ENCODE assay signal across 8 cellular contexts in the genomic region with DNA sequence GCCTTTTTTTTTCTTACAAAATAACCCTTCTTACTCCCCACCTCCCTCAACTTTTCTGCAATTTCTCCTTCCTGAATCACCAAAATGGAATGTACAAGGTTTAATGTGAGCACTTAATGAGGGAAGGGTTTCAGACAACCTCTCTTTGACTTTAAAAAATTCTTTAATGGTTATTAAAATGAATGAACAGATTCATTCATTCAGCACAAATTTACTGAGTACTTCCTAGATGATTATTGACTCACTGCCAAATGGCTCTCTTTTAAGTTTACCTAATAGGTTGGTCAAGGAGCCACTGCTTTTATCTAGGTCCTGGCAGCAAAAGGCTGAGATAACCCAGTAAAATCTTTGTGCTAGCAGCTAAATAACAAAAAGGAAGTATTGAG. TPM values are rescaled to one million over a fixed set of nuclear protein-coding genes. Genes with fewer than 3 reads are reported as not detected.
DNase-seq lines count a peak whose midpoint lies in the region; ATAC-seq and TF ChIP-seq lines count a peak whose summit lies in the region.

No MANE protein-coding gene starts in this region.

- no peaks in the 10 kb centered on the region for H3K79me2 ChIP-seq in PC-9 (ENCODE audit: low read depth)

- H3K27me3 ChIP-seq in PC-9 (ENCODE audit: insufficient read depth, low read depth), result no peaks in the 10 kb centered on the region
- peaks cover 27% of the 10 kb centered on the region for H3K27me3 ChIP-seq in A673 (replicated peaks; ENCODE audit: insufficient read depth, low read depth, low read length, poor library complexity)

- POLR2A ChIA-PET in PC-9 (lab: Charles Lee; ENCODE audit: unreplicated experiment), result no interaction called here
- POLR2A ChIA-PET in A673 (lab: Charles Lee; ENCODE audit: low non-redundant PET), result no interaction called here

- H3K36me3 ChIP-seq in PC-9 (ENCODE audit: low read depth), result no peaks in the 10 kb centered on the region
- H3K36me3 ChIP-seq in A673 (ENCODE audit: insufficient read depth, low read length, poor library complexity, severe bottlenecking), result no peaks in the 10 kb centered on the region

- intact Hi-C loops in PC-9 (cut with micrococcal nuclease; ENCODE audit: unreplicated experiment), result loop anchor here (1.0 to 2.0 kb wide), 3 partner anchors 299 to 1168 kb away; no protein-coding TSS in a partner anchor
- intact Hi-C loops in A673 (cut with micrococcal nuclease; ENCODE audit: unreplicated experiment), result loop anchor here (2.0 kb wide), 1 partner anchor 42 kb away; no protein-coding TSS in a partner anchor

- H3K9me2 ChIP-seq in PC-9 (ENCODE audit: insufficient read depth), result no peaks in the 10 kb centered on the region

- BruUV-seq in PC-9 (replicated peaks; lab: Mats Ljungman, UMichigan), result no TSS peak
- BruUV-seq in A673 (replicated peaks; lab: Mats Ljungman, UMichigan), result no TSS peak

- peak overlapping the region; percentile 94; the same call in 1 of the 2 replicates for H2AFZ ChIP-seq in PC-9

- peak overlapping the region; percentile 67 for H3K4me3 ChIP-seq in PC-9
- H3K4me3 ChIP-seq in foreskin fibroblast (ENCODE audit: low read depth in 1 of 2, low read length in 2 of 2), result peak overlapping the region; percentile 65 to 73
- H3K4me3 ChIP-seq in retinal pigment epithelial cell (ENCODE audit: low read length), result peak overlapping the region; percentile 79
- H3K4me3 ChIP-seq in A673 (ENCODE audit: low read depth, low read length, poor library complexity, severe bottlenecking), result no peak overlapping the region

- no peaks in the 10 kb centered on the region for H3K9me3 ChIP-seq in PC-9 (ENCODE audit: insufficient read depth, low read depth)
- H3K9me3 ChIP-seq in A673 (ENCODE audit: low read depth, low read length, poor library complexity, severe bottlenecking), result no peaks in the 10 kb centered on the region

- ATAC-seq in HG02571 (IDR thresholded peaks at IDR 0.05; ENCODE audit: unreplicated experiment) (no peak), HG02870 (IDR thresholded peaks at IDR 0.05; ENCODE audit: unreplicated experiment) (no peak)

- no peak overlapping the region for H3K27ac ChIP-seq in PC-9
- no peak overlapping the region for H3K27ac ChIP-seq in A673 (ENCODE audit: low read depth, low read length, poor library complexity, severe bottlenecking)

- CTCF ChIA-PET in PC-9 (lab: Charles Lee) (no interaction called here), A673 (lab: Charles Lee) (no interaction called here)

- peak; percentile 15 for DNase-seq in DMS79 treated with DMSO at 0.1 percent for 48 hours (lab: John Stamatoyannopoulos, UW)
- DNase-seq in DMS79 (lab: John Stamatoyannopoulos, UW), result no peak
- peak in 1 of 2 experiments; percentile 45 for DNase-seq in PC-9
- peak; percentile 3 to 23 for DNase-seq in foreskin fibroblast
- peak; percentile 66 for DNase-seq in retinal pigment epithelial cell (ENCODE audit: low read depth)
- no peak for DNase-seq in A673 (ENCODE audit: low spot score)

- TF ChIP-seq CTCF in PC-9 (conservative IDR thresholded peaks at IDR 0.05) (no peak), foreskin fibroblast (IDR thresholded peaks at IDR 0.05; ENCODE audit: low read depth, low read length) (no peak), retinal pigment epithelial cell (conservative IDR thresholded peaks at IDR 0.05; ENCODE audit: low read depth, low read length) (no peak), A673 (conservative IDR thresholded peaks at IDR 0.05; ENCODE audit: low read depth, low read length) (no peak)

- no peaks in the 10 kb centered on the region for H3F3A ChIP-seq in PC-9 (ENCODE audit: insufficient read depth, low read depth)

- no peaks in the 10 kb centered on the region for H4K20me1 ChIP-seq in PC-9 (ENCODE audit: insufficient read depth)

- H3K4me1 ChIP-seq in PC-9 (replicated peaks; ENCODE audit: insufficient read depth) (0 out of 2 replicates have a peak, but pooled peaks cover 5% of the 10 kb centered on the region), A673 (ENCODE audit: insufficient read depth, low read length, poor library complexity, severe bottlenecking) (peaks cover 33% of the 10 kb centered on the region)

- peak overlapping the region; percentile 87 for H3K4me2 ChIP-seq in PC-9

RNA-seq across cellular contexts. Expression of a gene that starts 0.9 kb away (rescaled TPM):
- 2.6 and 3.2 TPM in 2 replicates for total RNA-seq in PC-9 (2021)
- total RNA-seq in A673 (2021), result 5.4 and 5.6 TPM in 2 replicates

Comparison
In these comparisons a context has a peak if more than half of its experiments do, and no peak if none do; other contexts are left out.
1. DNase-seq: peak in DMS79 treated with DMSO at 0.1 percent for 48 hours (single experiment), foreskin fibroblast (2 of 2) and retinal pigment epithelial cell (single experiment); none in DMS79 (single experiment) and A673 (single experiment).